ENCODE assay signal across 19 cellular contexts in the genomic region with DNA sequence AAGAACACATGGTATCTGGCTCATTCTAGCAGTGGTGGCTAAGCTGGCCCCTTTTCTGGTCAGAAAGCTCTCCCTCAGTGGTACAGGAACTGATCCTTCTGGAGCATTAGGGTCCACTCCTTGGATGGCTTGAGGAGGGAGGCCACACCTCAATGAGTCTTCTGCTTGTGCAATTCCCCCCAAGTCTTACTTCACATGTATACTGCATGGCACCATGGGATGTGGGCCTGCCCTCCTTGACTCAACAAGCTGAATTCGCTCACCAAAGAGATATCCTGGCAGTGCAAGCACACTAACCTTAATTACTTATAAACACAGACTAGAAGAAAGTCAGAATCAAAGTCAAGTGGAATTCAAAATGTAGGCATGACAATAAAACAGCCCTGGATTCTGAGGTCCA.
DNase-seq lines count a peak whose midpoint lies in the region; ATAC-seq, FAIRE-seq and TF ChIP-seq lines count a peak whose summit lies in the region.
"Had no signal": no experiment of that assay in that cellular context is flagged by ENCODE, and none has a peak within 500 bp of the region (broad histone marks: within the 10 kb centered on the region; RNA-seq: fewer than 3 reads in every experiment).

No MANE protein-coding gene starts in this region.

- 96 to 100% methylated on average over 1 of the region's 1 CpG for WGBS in body of pancreas, 2 donors
- 93 to 100% (median 97%) methylated on average over 1 of the region's 1 CpG for WGBS in small intestine, 3 donors

- H3K36me3 ChIP-seq in body of pancreas (replicated peaks in 1 of 2; ENCODE audit: insufficient read depth in 1 of 2, low read depth in 2 of 2) (no peaks in the 10 kb centered on the region), small intestine (ENCODE audit: control insufficient read depth in 2 of 2, insufficient read depth in 2 of 2, low read length in 2 of 2) (peaks cover 9% of the 10 kb centered on the region in 2 donors)

- DNase-seq in MV-4-11 (lab: John Stamatoyannopoulos, UW) (peak; percentile 2), amniotic epithelial cell (ENCODE audit: low read depth) (peak; percentile 67), erythroblast (lab: John Stamatoyannopoulos, UW) (peak; percentile 23 to 52), body of pancreas (no peak), small intestine (no peak)
- DNase-seq: Caco-2; CD4-positive, CD25-positive, alpha-beta regulatory T cell; DMS153; EL; HFFc6; Kasumi-1; NCI-H1417 treated with DMSO at 0.1 percent for 48 hours; NCI-H1930; NCI-H446 treated with DMSO at 0.1 percent for 48 hours; NCI-H748 treated with DMSO at 0.1 percent for 48 hours; OCI-M1 had no signal

- no peak overlapping the region for H3K4me3 ChIP-seq in body of pancreas
- no peak overlapping the region for H3K4me3 ChIP-seq in small intestine (ENCODE audit: low read depth in 1 of 2, low read length in 2 of 2)

- H3K9me3 ChIP-seq in body of pancreas, result no peaks in the 10 kb centered on the region
- H3K9me3 ChIP-seq in small intestine (ENCODE audit: control insufficient read depth, low read depth), result no peaks in the 10 kb centered on the region

- no peak for FAIRE-seq in small intestine (lab: Jason Lieb, UNC)
- FAIRE-seq: H1 had no signal

- H3K27me3 ChIP-seq in body of pancreas, result no peaks in the 10 kb centered on the region
- no peaks in the 10 kb centered on the region for H3K27me3 ChIP-seq in small intestine (ENCODE audit: control insufficient read depth in 2 of 2, insufficient read depth in 2 of 2, low read length in 2 of 2)

- intact Hi-C loops in body of pancreas (cut with DNase I), result loop anchor here (10.0 kb wide), 1 partner anchor 206 kb away; no protein-coding TSS in a partner anchor

- ATAC-seq in HG02678 (IDR thresholded peaks at IDR 0.05; ENCODE audit: unreplicated experiment), result no peak
- no peak for ATAC-seq in body of pancreas

- TF ChIP-seq POLR2A in erythroblast (IDR thresholded peaks at IDR 0.05; ENCODE audit: low read length) (no peak), body of pancreas (IDR thresholded peaks at IDR 0.05) (no peak)

- H3K4me1 ChIP-seq in body of pancreas (no peaks in the 10 kb centered on the region), small intestine (ENCODE audit: control insufficient read depth in 2 of 2, insufficient read depth in 1 of 2, low read depth in 1 of 2, low read length in 1 of 2) (peaks cover 0 to 4% of the 10 kb centered on the region in 2 donors)

- peak overlapping the region; percentile 92 for H3K27ac ChIP-seq in temporal lobe (ENCODE audit: low read depth, low read length)
- no peak overlapping the region for H3K27ac ChIP-seq in body of pancreas
- H3K27ac ChIP-seq in small intestine (ENCODE audit: low read depth in 1 of 2, low read length in 1 of 2), result no peak overlapping the region

- TF ChIP-seq CTCF in body of pancreas (IDR thresholded peaks at IDR 0.05), result no peak

Comparison
In these comparisons a context has a peak if more than half of its experiments do, and no peak if none do; other contexts are left out.
1. DNase-seq: peak in MV-4-11 (single experiment), amniotic epithelial cell (single experiment) and erythroblast (2 of 2); none in body of pancreas (0 of 4) and small intestine (single experiment).